34 cellular contexts compared by ENCODE assay signal in genomic region chr1:228298471-228298870, GRCh38.
"Had no signal": no experiment of that assay in that cellular context is flagged by ENCODE, and none has a peak within 500 bp of the region (broad histone marks: within the 10 kb centered on the region; RNA-seq: fewer than 3 reads in every experiment).

No MANE protein-coding gene starts in this region.

- H3K4me3 ChIP-seq: adrenal gland, body of pancreas, K562, Peyer's patch had no signal

- DNase-seq: activated CD4-positive, alpha-beta memory T cell treated with anti-CD3 and anti-CD28 coated beads, Interleukin-2, amount 10 ng/mL, durations not matched to agents 7 days and 5 days; activated CD4-positive, alpha-beta T cell treated with anti-CD3 and anti-CD28 coated beads for 1 hour; activated CD4-positive, alpha-beta T cell treated with anti-CD3 and anti-CD28 coated beads for 48 hours; activated CD4-positive, CD25-positive, alpha-beta regulatory T cell; activated CD8-positive, alpha-beta memory T cell treated with anti-CD3 and anti-CD28 coated beads for 24 hours; activated CD8-positive, alpha-beta memory T cell treated with anti-CD3 and anti-CD28 coated beads, Interleukin-2, amount 10 ng/mL, durations not matched to agents 7 days and 5 days; activated CD8-positive, alpha-beta memory T cell treated with anti-CD3 and anti-CD28 coated beads, Interleukin-2, amount 50 U/mL, for 48 hours; activated effector memory CD4-positive, alpha-beta T cell treated with anti-CD3 and anti-CD28 coated beads, Interleukin-2, amount 50 U/mL, for 16 hours; activated naive CD4-positive, alpha-beta T cell; activated T-cell treated with anti-CD3 and anti-CD28 coated beads, Interleukin-2, amount 50 U/mL, for 72 hours; adrenal gland; body of pancreas; central memory CD4-positive, alpha-beta T cell; NCI-H1092 treated with DMSO at 0.1 percent for 48 hours; NCI-H1417; NCI-H146; NCI-H187; NCI-H2029 treated with DMSO at 0.1 percent for 48 hours; NCI-H2107; NCI-H2171; NCI-H510A; NCI-H526; NCI-H748 treated with DMSO at 0.1 percent for 48 hours; NK-92 treated with Interleukin-12 subunit alpha and Interleukin-12 subunit beta, amount 100 ng/mL, for 24 hours; PC-3; RPMI8226; SW 1271; T-helper 1 cell; T1000; WERI-Rb-1 had no signal

- ATAC-seq: activated CD8-positive, alpha-beta memory T cell treated with anti-CD3 and anti-CD28 coated beads, Interleukin-2, amount 10 ng/mL, durations not matched to agents 7 days and 5 days; activated naive CD4-positive, alpha-beta T cell treated with anti-CD3 and anti-CD28 coated beads, Interleukin-2, amount 50 U/mL, for 72 hours; activated T-cell treated with anti-CD3 and anti-CD28 coated beads, Interleukin-2, amount 50 U/mL, for 72 hours; activated T-helper 17 cell treated with anti-CD3 and anti-CD28 coated beads, Interleukin-2, amount 50 U/mL, for 72 hours; body of pancreas; PC-3 had no signal

- H3K36me3 ChIP-seq: adrenal gland, Peyer's patch, WERI-Rb-1 had no signal

- H3K4me1 ChIP-seq: adrenal gland, body of pancreas, Peyer's patch had no signal

- H3K27ac ChIP-seq: adrenal gland, body of pancreas, Peyer's patch, WERI-Rb-1 had no signal

- H3K27me3 ChIP-seq: adrenal gland, body of pancreas, Peyer's patch had no signal
